8 cellular contexts compared by ENCODE assay signal in genomic region chr15:63501256-63502089, GRCh38. TPM values are rescaled to one million over a fixed set of nuclear protein-coding genes. Genes with fewer than 3 reads are reported as not detected.
DNase-seq lines count a peak whose midpoint lies in the region; ATAC-seq and TF ChIP-seq lines count a peak whose summit lies in the region.

No MANE protein-coding gene starts in this region.

- peak overlapping the region; percentile 32 for H2AK5ac ChIP-seq in mesenchymal stem cell (ENCODE audit: low read length, severe bottlenecking)

- H3K4me1 ChIP-seq in mesenchymal stem cell (ENCODE audit: control insufficient read depth, insufficient read depth, low read depth, low read length) (peaks cover 14% of the 10 kb centered on the region), tibial nerve (peaks cover 0 to 60% (median 32%) of the 10 kb centered on the region in 4 donors)

- H3K23ac ChIP-seq in mesenchymal stem cell (ENCODE audit: low read length in 2 of 2), result no peak overlapping the region

- peak overlapping the region; percentile 32 for H3K4me2 ChIP-seq in mesenchymal stem cell (ENCODE audit: low read length, poor library complexity, severe bottlenecking)

- peak overlapping the region in 1 of 2 experiments; percentile 17 for H3K14ac ChIP-seq in mesenchymal stem cell (ENCODE audit: low read length in 2 of 2)

- ATAC-seq in HG02642 (IDR thresholded peaks at IDR 0.05; ENCODE audit: poor library complexity, unreplicated experiment) (no peak), HG02981 (IDR thresholded peaks at IDR 0.05; ENCODE audit: unreplicated experiment) (no peak)

- no peaks in the 10 kb centered on the region for H3K9me3 ChIP-seq in mesenchymal stem cell (ENCODE audit: control insufficient read depth, low read length)
- H3K9me3 ChIP-seq in tibial nerve, result no peaks in the 10 kb centered on the region

- TF ChIP-seq POLR2A in tibial nerve (IDR thresholded peaks at IDR 0.05), result no peak

- H3K27ac ChIP-seq in mesenchymal stem cell (ENCODE audit: low read length, poor library complexity, severe bottlenecking) (peak overlapping the region; percentile 97), tibial nerve (peak overlapping the region; percentile 87 to 99 (median 96))

- peak in 1 of 2 donors; percentile 56 for TF ChIP-seq EP300 in tibial nerve (IDR thresholded peaks at IDR 0.05)

- no peak for TF ChIP-seq CTCF in tibial nerve (IDR thresholded peaks at IDR 0.05)

- peaks cover 0 to under 1% of the 10 kb centered on the region in 2 experiments for H3K27me3 ChIP-seq in mesenchymal stem cell (ENCODE audit: control insufficient read depth in 1 of 2, insufficient read depth in 1 of 2, low read length in 2 of 2)
- no peaks in the 10 kb centered on the region for H3K27me3 ChIP-seq in tibial nerve

- H2BK12ac ChIP-seq in mesenchymal stem cell (ENCODE audit: low read length in 2 of 2), result peak overlapping the region; percentile 24 to 90

- no peak overlapping the region for H2AFZ ChIP-seq in mesenchymal stem cell (ENCODE audit: low read depth, low read length)

- H2BK120ac ChIP-seq in mesenchymal stem cell (ENCODE audit: low read depth, low read length), result peak overlapping the region; percentile 80

- H2BK5ac ChIP-seq in mesenchymal stem cell (ENCODE audit: low read depth, low read length, poor library complexity, severe bottlenecking), result no peak overlapping the region

- H2BK15ac ChIP-seq in mesenchymal stem cell (ENCODE audit: low read depth, poor library complexity, severe bottlenecking), result no peak overlapping the region

- peak overlapping the region; percentile 96 for H3K9ac ChIP-seq in mesenchymal stem cell (ENCODE audit: low read length)

- WGBS in mesenchymal stem cell, result 14% methylated on average over 20 of the region's 21 CpGs
- 6% methylated on average over 21 of the region's 21 CpGs for WGBS in tibial nerve, 2 donors

- H3K4ac ChIP-seq in mesenchymal stem cell (ENCODE audit: low read depth in 1 of 2, low read length in 2 of 2), result peak overlapping the region in 1 of 2 experiments; percentile 35

- H4K91ac ChIP-seq in mesenchymal stem cell (ENCODE audit: low read length), result no peak overlapping the region

- DNase-seq in NCI-H526 (lab: John Stamatoyannopoulos, UW), result peak; percentile 14 to 71
- DNase-seq in NCI-H526 treated with DMSO at 0.1 percent for 48 hours (lab: John Stamatoyannopoulos, UW), result no peak
- DNase-seq in T-helper 9 cell, result peak; percentile 62
- DNase-seq in effector CD8-positive, alpha-beta T cell (lab: John Stamatoyannopoulos, UW), result peak; percentile 46
- peak; percentile 94 for DNase-seq in mesenchymal stem cell
- DNase-seq in tibial nerve (ENCODE audit: low spot score in 2 of 2), result peak; percentile 54 to 67

- H3K79me1 ChIP-seq in mesenchymal stem cell (replicated peaks; ENCODE audit: low read length, poor library complexity, severe bottlenecking), result no peaks in the 10 kb centered on the region

- peak overlapping the region in 1 of 2 experiments; percentile 70 for H3K4me3 ChIP-seq in mesenchymal stem cell (ENCODE audit: insufficient read depth in 1 of 2, low read depth in 1 of 2, low read length in 2 of 2)
- peak overlapping the region; percentile 2 to 42 (median 32) for H3K4me3 ChIP-seq in tibial nerve

- H3K36me3 ChIP-seq in mesenchymal stem cell (ENCODE audit: control insufficient read depth in 1 of 2, insufficient read depth in 2 of 2, low read depth in 1 of 2, low read length in 2 of 2), result no peaks in the 10 kb centered on the region
- no peaks in the 10 kb centered on the region for H3K36me3 ChIP-seq in tibial nerve

- peak overlapping the region in 1 of 2 experiments; percentile 71 for H3K18ac ChIP-seq in mesenchymal stem cell (ENCODE audit: low read depth in 1 of 2, low read length in 2 of 2)

- H4K8ac ChIP-seq in mesenchymal stem cell (ENCODE audit: low read length), result no peak overlapping the region

RNA-seq across cellular contexts. Expression of gene USP3, which starts 2.9 kb away (rescaled TPM):
- 21.2 TPM for polyA plus RNA-seq in mesenchymal stem cell (2013, experiment 1 of 2)
- 20.6 TPM for polyA plus RNA-seq in mesenchymal stem cell (2013, experiment 2 of 2)
- total RNA-seq in tibial nerve, result 10 to 100 TPM; 32.8 to 47.3 (median 38.3) TPM
